Comparison of ENCODE assay signal across 1 cellular context in genomic region chr3:183393625-183394024, GRCh38.
A peak's percentile ranks its signal among the peaks of the same experiment; 100 is the strongest.
TF ChIP-seq lines count a peak whose summit lies in the region.

No MANE protein-coding gene starts in this region.

TF ChIP-seq in K562, 482 proteins besides CTCF, POLR2A, EP300 and RAD21:
- TF ChIP-seq ZNF134 (CRISPR knock-in tag; conservative IDR thresholded peaks at IDR 0.05) (peak; percentile 40; the same call in 1 of the 2 replicates), FOXJ3 (CRISPR knock-in tag; IDR thresholded peaks at IDR 0.05) (no peak), TRIM25 (IDR thresholded peaks at IDR 0.05; ENCODE audit: borderline replicate concordance) (no peak), PCBP1 (IDR thresholded peaks at IDR 0.05; ENCODE audit: low read depth, low read length, poor library complexity, severe bottlenecking) (no peak), SUPT5H (IDR thresholded peaks at IDR 0.05) (no peak), ZNF592 (IDR thresholded peaks at IDR 0.05) (no peak), CCAR2 (IDR thresholded peaks at IDR 0.05; ENCODE audit: low read depth, low read length) (no peak), ETV1 (tag; conservative IDR thresholded peaks at IDR 0.05; ENCODE audit: low read depth) (peak; percentile 35; the same call in 1 of the 2 replicates)
TF ChIP-seq in K562: peak in this region for 2.
